In the genomic region with DNA sequence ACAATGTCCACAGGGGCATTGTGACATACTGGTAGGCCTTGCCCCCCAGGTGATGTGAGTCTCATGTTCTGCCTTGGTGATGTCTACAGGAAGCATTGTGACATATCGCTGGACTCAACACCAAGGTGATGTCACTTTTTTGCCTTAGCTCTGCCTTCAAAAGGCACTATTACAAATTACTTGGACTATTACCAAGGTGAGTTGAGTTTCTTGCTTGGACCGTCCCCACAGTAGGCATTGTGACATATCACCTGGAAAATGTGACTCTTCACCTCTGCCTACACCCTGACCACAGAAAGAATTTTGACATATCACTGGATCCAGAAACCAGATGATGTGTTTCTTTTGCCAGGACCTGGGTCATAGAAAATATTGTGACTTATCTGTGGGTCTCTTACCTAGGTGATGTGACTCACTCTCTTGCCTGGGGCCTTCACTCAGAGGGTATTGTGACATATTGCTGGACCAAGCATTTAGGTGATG, we compare ENCODE assay signal across 21 cellular contexts.
A peak's percentile ranks its signal among the peaks of the same experiment; 100 is the strongest.
DNase-seq lines count a peak whose midpoint lies in the region; ATAC-seq, FAIRE-seq and TF ChIP-seq lines count a peak whose summit lies in the region.
"Had no signal": no experiment of that assay in that cellular context is flagged by ENCODE, and none has a peak within 500 bp of the region (broad histone marks: within the 10 kb centered on the region; RNA-seq: fewer than 3 reads in every experiment).

No MANE protein-coding gene starts in this region.

- no peaks in the 10 kb centered on the region for H3K36me3 ChIP-seq in PC-3 (ENCODE audit: low read depth, low read length)
- no peaks in the 10 kb centered on the region for H3K36me3 ChIP-seq in astrocyte (ENCODE audit: insufficient read depth, low read length)
- H3K36me3 ChIP-seq in thyroid gland, result no peaks in the 10 kb centered on the region
- H3K36me3 ChIP-seq: HAP-1 had no signal

- TF ChIP-seq CTCF in PC-3 (conservative IDR thresholded peaks at IDR 0.05; ENCODE audit: low read depth, low read length), result no peak
- TF ChIP-seq CTCF in astrocyte (IDR thresholded peaks at IDR 0.05; ENCODE audit: insufficient read depth, low read depth, low read length), result no peak
- TF ChIP-seq CTCF in thyroid gland (IDR thresholded peaks at IDR 0.05), result no peak

- ATAC-seq in PC-3, result peak; percentile 23
- ATAC-seq in HG02798 (IDR thresholded peaks at IDR 0.05; ENCODE audit: poor library complexity, unreplicated experiment), result no peak
- no peak for ATAC-seq in GM18505 (IDR thresholded peaks at IDR 0.05; ENCODE audit: unreplicated experiment)
- ATAC-seq: CD8-positive, alpha-beta T cell; HepG2 had no signal

- H3K4me2 ChIP-seq in PC-3 (ENCODE audit: low read length), result no peak overlapping the region
- H3K4me2 ChIP-seq in astrocyte (ENCODE audit: low read length), result no peak overlapping the region

- H3K27me3 ChIP-seq in PC-3 (ENCODE audit: low read length) (no peaks in the 10 kb centered on the region), astrocyte (ENCODE audit: insufficient read depth, low read length) (no peaks in the 10 kb centered on the region), thyroid gland (no peaks in the 10 kb centered on the region)

- H3K4me3 ChIP-seq in PC-3 (ENCODE audit: low read length) (no peak overlapping the region), astrocyte (ENCODE audit: insufficient read depth, low read depth, low read length) (no peak overlapping the region), thyroid gland (replicated peaks in 1 of 3) (no peak overlapping the region)
- H3K4me3 ChIP-seq: HAP-1 had no signal

- TF ChIP-seq POLR2A in thyroid gland (IDR thresholded peaks at IDR 0.05) (no peak), GM18505 (IDR thresholded peaks at IDR 0.05; ENCODE audit: borderline replicate concordance, extremely low read depth, insufficient read depth, insufficient read length) (no peak)

- no peaks in the 10 kb centered on the region for H3K9me2 ChIP-seq in PC-3 (replicated peaks; ENCODE audit: low read length)

- H2AFZ ChIP-seq in PC-3 (ENCODE audit: low read length) (no peak overlapping the region), astrocyte (ENCODE audit: low read depth, low read length) (no peak overlapping the region)

- 97 to 100% methylated on average over 2 of the region's 2 CpGs for WGBS in thyroid gland, 2 donors

- intact Hi-C loops in PC-3 (cut with micrococcal nuclease) (no loop called here), thyroid gland (cut with DNase I) (no loop called here)

- H3K4me3 Mint-ChIP-seq in astrocyte (ENCODE audit: unreplicated experiment), result no peak overlapping the region
- H3K4me3 Mint-ChIP-seq: CD14-positive monocyte; CD8-positive, alpha-beta T cell had no signal

- no peak for FAIRE-seq in astrocyte (lab: Jason Lieb, UNC)
- FAIRE-seq: D721Med, GM12892, GM19239, HepG2, HTR-8/SVneo had no signal

- BruUV-seq in PC-3 (replicated peaks; lab: Mats Ljungman, UMichigan), result no TSS peak

- H3K27ac ChIP-seq in PC-3 (ENCODE audit: low read length) (peak overlapping the region; percentile 88), astrocyte (ENCODE audit: low read depth, low read length) (no peak overlapping the region), epithelial cell of prostate (peak overlapping the region; percentile 60), thyroid gland (no peak overlapping the region)

- in situ Hi-C loops in ACHN (cut with HindIII; ENCODE audit: low pct_ligation_motif_present, low pct_unique_long_range_greater_than_20kb, low sequenced_read_pairs), result no loop called here

- H3K9me3 ChIP-seq in PC-3 (ENCODE audit: low read length) (peaks cover 9% of the 10 kb centered on the region; the same call in 1 of the 2 replicates), astrocyte (ENCODE audit: insufficient read depth, low read depth, low read length) (peaks cover 6% of the 10 kb centered on the region), thyroid gland (no peaks in the 10 kb centered on the region)
- H3K9me3 ChIP-seq: HAP-1 had no signal

- H3K9ac ChIP-seq in PC-3 (ENCODE audit: low read length) (no peak overlapping the region), astrocyte (ENCODE audit: low read length) (no peak overlapping the region)

- no peaks in the 10 kb centered on the region for H3K36me3 Mint-ChIP-seq in astrocyte (ENCODE audit: low read depth, unreplicated experiment)
- H3K36me3 Mint-ChIP-seq: CD14-positive monocyte; CD8-positive, alpha-beta T cell had no signal

- H3K9me3 Mint-ChIP-seq in astrocyte (ENCODE audit: unreplicated experiment), result peaks cover 3% of the 10 kb centered on the region
- H3K9me3 Mint-ChIP-seq: CD8-positive, alpha-beta T cell had no signal

- H3K27ac Mint-ChIP-seq in astrocyte (ENCODE audit: unreplicated experiment), result peak overlapping the region; percentile 9
- H3K27ac Mint-ChIP-seq: CD14-positive monocyte; CD8-positive, alpha-beta T cell had no signal

- H3K79me2 ChIP-seq in PC-3 (ENCODE audit: low read length), result no peaks in the 10 kb centered on the region
- H3K79me2 ChIP-seq in astrocyte (ENCODE audit: insufficient read depth, low read length), result no peaks in the 10 kb centered on the region

- CTCF ChIA-PET in PC-3 (lab: Charles Lee), result no interaction called here

- H3F3A ChIP-seq in PC-3 (ENCODE audit: low read length, unreplicated experiment), result no peaks in the 10 kb centered on the region

- no peaks in the 10 kb centered on the region for H3K4me1 Mint-ChIP-seq in astrocyte (ENCODE audit: low read depth, unreplicated experiment)
- H3K4me1 Mint-ChIP-seq: CD14-positive monocyte had no signal

- H3K4me1 ChIP-seq in PC-3 (ENCODE audit: insufficient read depth, low read length), result peaks cover 32% of the 10 kb centered on the region
- no peaks in the 10 kb centered on the region for H3K4me1 ChIP-seq in astrocyte (ENCODE audit: insufficient read depth, low read length)
- H3K4me1 ChIP-seq in thyroid gland, result no peaks in the 10 kb centered on the region
- H3K4me1 ChIP-seq: HAP-1 had no signal

- no peaks in the 10 kb centered on the region for H3K27me3 Mint-ChIP-seq in astrocyte (ENCODE audit: low read depth, unreplicated experiment)

- POLR2A ChIA-PET in PC-3 (lab: Charles Lee; ENCODE audit: unreplicated experiment), result no interaction called here

- peak; percentile 42 for DNase-seq in HPDE6-E6E7 (ENCODE audit: extremely low spot score)
- peak; percentile 85 for DNase-seq in PC-3
- DNase-seq in astrocyte (ENCODE audit: low read depth), result no peak
- peak; percentile 60 for DNase-seq in epithelial cell of prostate (ENCODE audit: low read depth, low spot score)
- no peak for DNase-seq in thyroid gland
- no peak for DNase-seq in ACHN
- DNase-seq: CD8-positive, alpha-beta T cell; COR-L47; DMS153; DND-41; GDM1; GOT3 had no signal

- H4K20me1 ChIP-seq in PC-3 (ENCODE audit: low read length) (no peaks in the 10 kb centered on the region), astrocyte (ENCODE audit: insufficient read depth, low read length) (no peaks in the 10 kb centered on the region)

Comparison
In these comparisons a context has a peak if more than half of its experiments do, and no peak if none do; other contexts are left out.
1. DNase-seq: peak in HPDE6-E6E7 (single experiment), PC-3 (single experiment) and epithelial cell of prostate (single experiment); none in astrocyte (single experiment), thyroid gland (0 of 2) and ACHN (single experiment).
2. H3K27ac ChIP-seq: peak in PC-3 (single experiment) and epithelial cell of prostate (single experiment); none in astrocyte (single experiment) and thyroid gland (0 of 3).